ENCODE assay signal across 6 cellular contexts in the genomic region with DNA sequence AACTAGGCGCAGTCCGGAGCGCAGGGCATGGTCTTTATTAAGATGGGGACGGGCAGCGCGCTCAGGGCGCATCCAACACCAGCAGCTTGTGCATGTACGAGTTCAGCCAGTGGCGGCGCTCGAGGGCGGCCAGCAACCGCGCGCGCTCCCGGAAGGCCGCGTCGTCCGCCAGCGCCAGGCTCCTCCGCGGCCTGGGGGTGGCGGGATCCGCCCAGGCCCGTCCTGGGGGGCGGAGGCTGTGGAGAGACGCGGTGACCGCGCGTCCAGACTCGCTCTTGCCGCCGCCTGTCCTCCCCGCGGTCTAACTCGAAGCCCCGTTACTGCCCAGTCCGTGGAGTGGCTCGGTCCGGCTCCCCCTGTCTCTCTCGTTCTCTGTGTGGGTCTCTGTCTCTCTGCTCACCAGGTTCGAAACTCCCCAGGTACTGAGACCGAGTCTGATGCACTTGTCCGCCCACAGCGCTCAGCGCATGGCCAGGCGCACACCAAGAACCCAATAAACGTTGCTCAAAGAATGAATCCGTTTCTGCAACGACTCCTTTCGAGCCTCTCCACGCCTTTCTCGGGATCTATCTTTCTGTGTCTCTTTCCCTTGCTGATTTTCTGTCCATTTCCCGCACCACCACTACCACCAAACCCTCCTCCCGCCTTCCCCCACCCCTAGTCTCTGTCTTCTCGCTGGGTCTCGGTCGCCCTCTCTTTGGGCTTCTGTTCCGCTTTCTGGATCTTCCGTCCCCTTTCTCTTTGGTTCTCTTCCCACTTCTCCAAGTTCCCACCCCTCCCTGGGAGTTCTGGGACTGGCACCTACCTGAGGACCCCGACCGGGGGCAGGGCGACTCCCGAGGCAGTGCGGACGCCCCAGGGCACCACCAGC. TPM values are rescaled to one million over a fixed set of nuclear protein-coding genes. Genes with fewer than 3 reads are reported as not detected.
DNase-seq lines count a peak whose midpoint lies in the region; TF ChIP-seq lines count a peak whose summit lies in the region.

No MANE protein-coding gene starts in this region.

- peaks cover 64% of the 10 kb centered on the region for H3K27me3 ChIP-seq in rectal smooth muscle tissue (ENCODE audit: control insufficient read depth, insufficient read depth, low read length)

- peak overlapping the region; percentile 51 for H3K4me3 Mint-ChIP-seq in chondrocyte (ENCODE audit: unreplicated experiment)

- H3K9ac ChIP-seq in rectal smooth muscle tissue (ENCODE audit: low read length): no peak overlapping the region

- no peaks in the 10 kb centered on the region for H3K4me1 ChIP-seq in rectal smooth muscle tissue (ENCODE audit: control insufficient read depth, insufficient read depth, low read length)

- peaks cover 8% of the 10 kb centered on the region for H3K36me3 Mint-ChIP-seq in chondrocyte (ENCODE audit: low read depth)

- peak; percentile 71 for DNase-seq in D341Med (ENCODE audit: low spot score)
- DNase-seq in NCI-H510A (lab: John Stamatoyannopoulos, UW): peak; percentile 61
- no peak for DNase-seq in chondrocyte (ENCODE audit: low spot score)
- DNase-seq in KG1 (lab: John Stamatoyannopoulos, UW): no peak
- no peak for DNase-seq in MV-4-11 (lab: John Stamatoyannopoulos, UW)

- no peak overlapping the region for H3K27ac Mint-ChIP-seq in chondrocyte (ENCODE audit: unreplicated experiment)

- no peaks in the 10 kb centered on the region for H3K9me3 Mint-ChIP-seq in chondrocyte (ENCODE audit: low read depth)

- peak overlapping the region; percentile 50 for H3K4me3 ChIP-seq in rectal smooth muscle tissue (ENCODE audit: low read length)

- no peaks in the 10 kb centered on the region for H3K36me3 ChIP-seq in rectal smooth muscle tissue (ENCODE audit: control insufficient read depth, insufficient read depth, low read length)

- peaks cover 20% of the 10 kb centered on the region for H3K4me1 Mint-ChIP-seq in chondrocyte (ENCODE audit: low read depth)

- H3K27me3 Mint-ChIP-seq in chondrocyte (ENCODE audit: low read depth): peaks cover 86% of the 10 kb centered on the region

- no peak overlapping the region for H3K27ac ChIP-seq in rectal smooth muscle tissue (ENCODE audit: low read depth, low read length)

- peak; percentile 73 for TF ChIP-seq CTCF in chondrocyte (IDR thresholded peaks at IDR 0.05)

RNA-seq across cellular contexts. Expression of a gene that starts 0.6 kb away (rescaled TPM):
- total RNA-seq in chondrocyte: not detected in 3 replicates

RNA-seq across cellular contexts. Expression of a gene that starts 2.5 kb away (rescaled TPM):
- total RNA-seq in chondrocyte: not detected in 3 replicates

RNA-seq across cellular contexts. Expression of a gene that starts 18.7 kb away (rescaled TPM):
- 0.17 to 0.47 TPM (median 0.33 TPM) in 3 replicates for total RNA-seq in chondrocyte

RNA-seq across cellular contexts. Expression of a gene that starts 29.0 kb away (rescaled TPM):
- total RNA-seq in chondrocyte: 52.1 to 60.2 TPM (median 54.6 TPM) in 3 replicates

RNA-seq across cellular contexts. Expression of a gene that starts 30.4 kb away (rescaled TPM):
- 23.2 to 34.9 TPM (median 24.5 TPM) in 3 replicates for total RNA-seq in chondrocyte

Comparison
In these comparisons a context has a peak if more than half of its experiments do, and no peak if none do; other contexts are left out.
1. DNase-seq: peak in D341Med (single experiment) and NCI-H510A (single experiment); none in chondrocyte (single experiment), KG1 (single experiment) and MV-4-11 (single experiment).